21 cellular contexts compared by ENCODE assay signal in the genomic region with DNA sequence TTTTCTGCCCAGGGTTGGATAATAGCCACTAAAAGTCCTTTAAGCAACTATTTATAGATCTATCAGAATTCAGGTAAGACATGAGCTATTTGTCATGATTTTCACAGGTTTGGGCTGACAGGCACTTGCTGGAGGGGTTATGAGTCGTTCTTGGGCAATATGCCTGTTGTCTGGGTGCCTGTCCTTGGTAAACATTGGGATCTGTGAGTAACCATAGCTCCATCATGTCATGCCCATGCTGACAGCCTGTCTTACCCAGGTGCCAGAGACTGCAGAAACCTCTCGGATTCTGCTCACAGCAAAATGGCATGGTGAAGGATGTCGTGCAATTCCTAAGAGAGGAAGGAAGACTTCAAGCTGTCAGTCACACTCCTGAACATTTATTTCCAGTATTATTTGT.
DNase-seq lines count a peak whose midpoint lies in the region; ATAC-seq and TF ChIP-seq lines count a peak whose summit lies in the region.
"Had no signal": no experiment of that assay in that cellular context is flagged by ENCODE, and none has a peak within 500 bp of the region (broad histone marks: within the 10 kb centered on the region; RNA-seq: fewer than 3 reads in every experiment).

No MANE protein-coding gene starts in this region.

- H3K36me3 ChIP-seq in RWPE2 (ENCODE audit: low read depth) (no peaks in the 10 kb centered on the region), uterus (no peaks in the 10 kb centered on the region)

- H3K27ac ChIP-seq in RWPE2 (ENCODE audit: poor library complexity, severe bottlenecking): no peak overlapping the region
- no peak overlapping the region for H3K27ac ChIP-seq in uterus
- H3K27ac ChIP-seq: A549, gastrocnemius medialis had no signal

- H3K9me3 ChIP-seq in RWPE2 (ENCODE audit: severe bottlenecking) (no peaks in the 10 kb centered on the region), uterus (no peaks in the 10 kb centered on the region)
- H3K9me3 ChIP-seq: A549, gastrocnemius medialis had no signal

- intact Hi-C loops in uterus (cut with DNase I; ENCODE audit: low total_unique reads): no loop called here

- H3K4me3 ChIP-seq in RWPE2 (ENCODE audit: severe bottlenecking): no peak overlapping the region
- no peak overlapping the region for H3K4me3 ChIP-seq in uterus
- H3K4me3 ChIP-seq: A549, gastrocnemius medialis had no signal

- peak; percentile 4 for ATAC-seq in HG02759 (IDR thresholded peaks at IDR 0.05; ENCODE audit: unreplicated experiment)
- ATAC-seq in RWPE2 (ENCODE audit: low read depth): peak; percentile 70
- ATAC-seq in GM18505 (IDR thresholded peaks at IDR 0.05; ENCODE audit: unreplicated experiment): no peak
- ATAC-seq: A549, gastrocnemius medialis, left cardiac atrium had no signal

- peak; percentile 16 for DNase-seq in AG08396 (ENCODE audit: low spot score)
- DNase-seq in RWPE2 (ENCODE audit: low spot score): no peak
- DNase-seq in fibroblast of peridontal ligament (ENCODE audit: extremely low read depth): peak; percentile 2
- no peak for DNase-seq in stimulated activated CD4-positive, alpha-beta T cell treated with anti-CD3 and anti-CD28 coated beads, Interleukin-2, amount 100 ng/mL, for 24 hours
- no peak for DNase-seq in NCI-H1694 (lab: John Stamatoyannopoulos, UW)
- DNase-seq in uterus: no peak
- DNase-seq: activated CD4-positive, alpha-beta T cell treated with anti-CD3 and anti-CD28 coated beads for 1 hour; activated naive CD8-positive, alpha-beta T cell treated with anti-CD3 and anti-CD28 coated beads for 36 hours; DMS 273 treated with DMSO at 0.1 percent for 48 hours; gastrocnemius medialis; left cardiac atrium; NCI-H1436 treated with DMSO at 0.1 percent for 48 hours; NCI-H2227 treated with DMSO at 0.1 percent for 48 hours; NK-92 treated with Interleukin-12 subunit alpha and Interleukin-12 subunit beta, amount 100 ng/mL, for 24 hours; RPMI8226; stimulated activated CD4-positive, alpha-beta T cell treated with anti-CD3 and anti-CD28 coated beads, Interleukin-2, amount 100 ng/mL, for 48 hours; stimulated activated naive CD8-positive, alpha-beta T cell treated with anti-CD3 and anti-CD28 coated beads, Interleukin-15, amount 100 ng/mL, for 72 hours; trophoblast cell had no signal

- TF ChIP-seq POLR2A in GM18505 (IDR thresholded peaks at IDR 0.05; ENCODE audit: borderline replicate concordance, extremely low read depth, insufficient read depth, insufficient read length) (no peak), uterus (IDR thresholded peaks at IDR 0.05) (no peak)

- H3K27me3 ChIP-seq in RWPE2 (ENCODE audit: insufficient read depth, poor library complexity, severe bottlenecking): no peaks in the 10 kb centered on the region
- H3K27me3 ChIP-seq in uterus: no peaks in the 10 kb centered on the region
- H3K27me3 ChIP-seq: gastrocnemius medialis had no signal

- TF ChIP-seq CTCF in RWPE2 (IDR thresholded peaks at IDR 0.05; ENCODE audit: poor library complexity, severe bottlenecking) (no peak), uterus (IDR thresholded peaks at IDR 0.05) (no peak)

- peaks cover 3% of the 10 kb centered on the region for H3K4me1 ChIP-seq in RWPE2 (ENCODE audit: insufficient read depth, poor library complexity, severe bottlenecking)
- no peaks in the 10 kb centered on the region for H3K4me1 ChIP-seq in uterus
- H3K4me1 ChIP-seq: A549, gastrocnemius medialis had no signal

Comparison
In these comparisons a context has a peak if more than half of its experiments do, and no peak if none do; other contexts are left out.
1. DNase-seq: peak in AG08396 (single experiment) and fibroblast of peridontal ligament (single experiment); none in RWPE2 (single experiment), stimulated activated CD4-positive, alpha-beta T cell treated with anti-CD3 and anti-CD28 coated beads, Interleukin-2, amount 100 ng/mL, for 24 hours (0 of 2), NCI-H1694 (single experiment) and uterus (0 of 2).